ENCODE assay signal across 26 cellular contexts in the genomic region with DNA sequence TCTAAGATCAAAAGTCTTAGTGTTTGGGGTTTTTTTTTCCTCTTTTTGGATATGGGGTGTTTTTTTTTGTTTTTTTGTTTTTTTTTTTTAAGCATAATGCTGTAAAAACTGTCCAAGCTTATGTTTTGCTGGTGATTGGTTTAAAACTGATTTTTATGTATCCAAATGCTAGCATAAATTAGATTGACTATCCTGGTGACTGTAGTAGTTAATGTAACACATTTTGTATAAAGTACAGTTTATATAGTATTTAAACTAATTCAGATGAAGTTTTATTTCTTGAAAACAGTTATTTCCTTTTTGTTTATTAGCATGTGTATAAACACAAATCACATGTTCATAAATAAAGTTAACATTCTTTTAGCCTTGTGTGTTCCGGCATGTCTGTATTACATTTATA.
"Had no signal": no experiment of that assay in that cellular context is flagged by ENCODE, and none has a peak within 500 bp of the region (broad histone marks: within the 10 kb centered on the region; RNA-seq: fewer than 3 reads in every experiment).

No MANE protein-coding gene starts in this region.

- H3K9me3 Mint-ChIP-seq: activated naive CD8-positive, alpha-beta T cell treated with anti-CD3 and anti-CD28 coated beads, Interleukin-2, amount 10 ng/mL, durations not matched to agents 7 days and 5 days; brain; naive thymus-derived CD8-positive, alpha-beta T cell; stimulated activated naive CD8-positive, alpha-beta T cell treated with anti-CD3 and anti-CD28 coated beads, Interleukin-15, Interleukin-2, amounts not matched to agents 100 ng/mL and 50 ng/mL, for 24 hours had no signal

- ATAC-seq: activated CD4-positive, CD25-positive, alpha-beta regulatory T cell treated with anti-CD3 and anti-CD28 coated beads, Interleukin-2, amount 50 U/mL, for 24 hours; heart left ventricle; naive thymus-derived CD8-positive, alpha-beta T cell; sciatic nerve had no signal

- H3K9me3 ChIP-seq: ascending aorta, heart left ventricle, thoracic aorta had no signal

- H3K27me3 Mint-ChIP-seq: activated naive CD8-positive, alpha-beta T cell treated with anti-CD3 and anti-CD28 coated beads, Interleukin-2, amount 10 ng/mL, durations not matched to agents 7 days and 5 days; brain; naive thymus-derived CD8-positive, alpha-beta T cell; progenitor cell of endocrine pancreas; stimulated activated naive CD8-positive, alpha-beta T cell treated with anti-CD3 and anti-CD28 coated beads, Interleukin-15, Interleukin-2, amounts not matched to agents 100 ng/mL and 50 ng/mL, for 24 hours had no signal

- DNase-seq: activated CD4-positive, alpha-beta T cell treated with anti-CD3 and anti-CD28 coated beads for 48 hours; activated CD4-positive, alpha-beta T cell treated with anti-CD3 and anti-CD28 coated beads, Interleukin-2, amount 50 U/mL, for 48 hours; activated CD8-positive, alpha-beta memory T cell treated with anti-CD3 and anti-CD28 coated beads for 24 hours; activated CD8-positive, alpha-beta memory T cell treated with anti-CD3 and anti-CD28 coated beads, Interleukin-2, amount 50 U/mL, for 4 hours; activated naive CD4-positive, alpha-beta T cell treated with Interleukin-2 at 50 U/mL for 16 hours; activated naive CD8-positive, alpha-beta T cell treated with anti-CD3 and anti-CD28 coated beads, Interleukin-2, amount 10 ng/mL, durations not matched to agents 7 days and 5 days; activated T-cell treated with anti-CD3 and anti-CD28 coated beads, Interleukin-2, amount 50 U/mL, for 48 hours; dorsolateral prefrontal cortex; effector memory CD4-positive, alpha-beta T cell; heart left ventricle; hypothalamus; naive thymus-derived CD8-positive, alpha-beta T cell; stimulated activated CD4-positive, alpha-beta T cell treated with anti-CD3 and anti-CD28 coated beads, Interleukin-12 subunit alpha, Interleukin-12 subunit beta, amount 100 ng/mL, for 4 hours; stimulated activated CD4-positive, alpha-beta T cell treated with anti-CD3 and anti-CD28 coated beads, Interleukin-4, amount 100 ng/mL, for 1 hour; T-helper 9 cell; trophoblast cell had no signal

- H3K27ac ChIP-seq: ascending aorta, coronary artery, dorsolateral prefrontal cortex, heart left ventricle, skin epidermis, thoracic aorta, VCaP had no signal

- H3K27ac Mint-ChIP-seq: activated naive CD8-positive, alpha-beta T cell treated with anti-CD3 and anti-CD28 coated beads, Interleukin-2, amount 10 ng/mL, durations not matched to agents 7 days and 5 days; brain; progenitor cell of endocrine pancreas; stimulated activated naive CD8-positive, alpha-beta T cell treated with anti-CD3 and anti-CD28 coated beads, Interleukin-15, Interleukin-2, amounts not matched to agents 100 ng/mL and 50 ng/mL, for 24 hours had no signal

- H3K27me3 ChIP-seq: ascending aorta, dorsolateral prefrontal cortex, heart left ventricle had no signal

- H3K4me3 Mint-ChIP-seq: activated naive CD8-positive, alpha-beta T cell treated with anti-CD3 and anti-CD28 coated beads, Interleukin-2, amount 10 ng/mL, durations not matched to agents 7 days and 5 days; brain; stimulated activated naive CD8-positive, alpha-beta T cell treated with anti-CD3 and anti-CD28 coated beads, Interleukin-15, Interleukin-2, amounts not matched to agents 100 ng/mL and 50 ng/mL, for 24 hours had no signal

- H3K4me3 ChIP-seq: ascending aorta, coronary artery, dorsolateral prefrontal cortex, heart left ventricle, skin epidermis, thoracic aorta had no signal
